ENCODE assay signal across 8 cellular contexts in genomic region chr20:36063916-36064660, GRCh38.
DNase-seq lines count a peak whose midpoint lies in the region; ATAC-seq and TF ChIP-seq lines count a peak whose summit lies in the region.

No MANE protein-coding gene starts in this region.

- ATAC-seq in GM18873 (IDR thresholded peaks at IDR 0.05; ENCODE audit: low FRiP score, unreplicated experiment), result no peak
- no peak for ATAC-seq in HG03159 (IDR thresholded peaks at IDR 0.05; ENCODE audit: unreplicated experiment)
- ATAC-seq in GM21528 (IDR thresholded peaks at IDR 0.05; ENCODE audit: low FRiP score, unreplicated experiment), result no peak
- no peak for ATAC-seq in HG02759 (IDR thresholded peaks at IDR 0.05; ENCODE audit: unreplicated experiment)

- H3K9me2 ChIP-seq in Karpas-422 (replicated peaks; ENCODE audit: insufficient read depth, low read length), result no peaks in the 10 kb centered on the region

- H3K27ac ChIP-seq in BLaER1 (peak overlapping the region; percentile 39), Karpas-422 (ENCODE audit: low read length) (no peak overlapping the region), muscle layer of colon (ENCODE audit: low read depth, low read length) (peak overlapping the region; percentile 36)

- peaks cover 4% of the 10 kb centered on the region; the same call in 1 of the 2 replicates for H3K9me3 ChIP-seq in BLaER1
- H3K9me3 ChIP-seq in Karpas-422 (ENCODE audit: low read length), result no peaks in the 10 kb centered on the region
- no peaks in the 10 kb centered on the region for H3K9me3 ChIP-seq in muscle layer of colon (ENCODE audit: low read length)

- H3K4me1 ChIP-seq in BLaER1 (peaks cover 26% of the 10 kb centered on the region), Karpas-422 (ENCODE audit: low read length) (peaks cover 7% of the 10 kb centered on the region), muscle layer of colon (ENCODE audit: insufficient read depth, low read length) (peaks cover 5% of the 10 kb centered on the region)

- H3K79me2 ChIP-seq in Karpas-422 (ENCODE audit: low read length), result no peaks in the 10 kb centered on the region

- no peaks in the 10 kb centered on the region for H3K27me3 ChIP-seq in BLaER1
- H3K27me3 ChIP-seq in Karpas-422 (ENCODE audit: low read length), result peaks cover 4% of the 10 kb centered on the region; the same call in 1 of the 2 replicates
- no peaks in the 10 kb centered on the region for H3K27me3 ChIP-seq in muscle layer of colon (ENCODE audit: control insufficient read depth in 1 of 2, insufficient read depth in 2 of 2, low read length in 2 of 2)

- H3K4me2 ChIP-seq in BLaER1 (peak overlapping the region; percentile 97), Karpas-422 (ENCODE audit: low read depth, low read length, poor library complexity, severe bottlenecking) (peak overlapping the region; percentile 78)

- peak overlapping the region; percentile 68 for H3K4me3 ChIP-seq in BLaER1
- peak overlapping the region; percentile 67 for H3K4me3 ChIP-seq in Karpas-422 (ENCODE audit: low read length)
- peak overlapping the region; percentile 65 for H3K4me3 ChIP-seq in choroid plexus epithelial cell (ENCODE audit: low read depth, low read length)
- H3K4me3 ChIP-seq in muscle layer of colon (ENCODE audit: low read depth in 1 of 2, low read length in 2 of 2), result peak overlapping the region; percentile 66 to 81

- H2AFZ ChIP-seq in Karpas-422 (ENCODE audit: low read length), result peak overlapping the region; percentile 87; the same call in 1 of the 2 replicates

- DNase-seq in Karpas-422, result no peak
- DNase-seq in choroid plexus epithelial cell (ENCODE audit: low read depth), result no peak

- H3K9ac ChIP-seq in BLaER1, result peak overlapping the region; percentile 76
- H3K9ac ChIP-seq in Karpas-422 (ENCODE audit: low read length), result peak overlapping the region; percentile 66
- H3K9ac ChIP-seq in muscle layer of colon (ENCODE audit: low read length), result peak overlapping the region; percentile 21

- TF ChIP-seq CTCF in choroid plexus epithelial cell (conservative IDR thresholded peaks at IDR 0.05; ENCODE audit: low read depth, low read length), result no peak

- no peaks in the 10 kb centered on the region for H3K36me3 ChIP-seq in BLaER1
- no peaks in the 10 kb centered on the region for H3K36me3 ChIP-seq in Karpas-422 (ENCODE audit: insufficient read depth, low read length)
- H3K36me3 ChIP-seq in muscle layer of colon (ENCODE audit: insufficient read depth, low read length), result no peaks in the 10 kb centered on the region

- H4K20me1 ChIP-seq in BLaER1 (no peaks in the 10 kb centered on the region), Karpas-422 (ENCODE audit: insufficient read depth, low read depth, low read length) (no peaks in the 10 kb centered on the region)

Comparison
In these comparisons a context has a peak if more than half of its experiments do, and no peak if none do; other contexts are left out.
1. H3K9ac ChIP-seq: peak in every context shown above with its lines; median percentile 76 in BLaER1; 66 in Karpas-422; 21 in muscle layer of colon.